In the genomic region with DNA sequence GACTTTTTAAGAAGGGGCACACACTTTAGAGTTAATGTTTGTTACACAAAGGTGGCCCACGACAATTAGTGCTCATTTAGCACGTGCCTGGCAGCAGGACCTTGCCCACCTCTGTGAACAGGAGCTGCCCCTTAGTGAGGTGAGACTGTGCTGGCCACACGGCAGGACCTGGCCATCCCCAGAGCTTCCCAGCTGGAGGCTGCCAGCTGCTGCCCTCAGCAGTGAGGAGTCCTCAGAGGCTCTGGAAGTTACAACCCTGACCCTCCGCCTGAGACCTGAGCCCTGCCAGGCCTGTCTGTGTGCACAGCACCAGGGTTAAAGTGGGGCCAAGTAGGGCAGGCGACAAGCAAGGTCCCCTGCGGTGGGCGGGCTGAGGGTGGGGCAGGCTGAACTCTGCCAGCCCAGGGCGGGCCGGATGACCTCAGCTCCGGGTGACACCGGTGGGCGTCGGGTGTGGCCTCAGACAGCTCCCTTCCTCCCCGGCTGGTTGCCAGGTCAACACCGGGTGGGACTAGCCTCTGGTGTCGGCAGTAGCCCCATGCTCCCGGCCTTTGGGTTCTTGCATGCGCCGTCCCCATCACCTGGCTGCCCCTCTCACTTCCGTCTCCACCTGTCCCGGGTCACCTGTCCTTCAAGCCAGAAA, we compare ENCODE assay signal across 8 cellular contexts. TPM values are rescaled to one million over a fixed set of nuclear protein-coding genes. Genes with fewer than 3 reads are reported as not detected.
DNase-seq lines count a peak whose midpoint lies in the region; ATAC-seq, FAIRE-seq and TF ChIP-seq lines count a peak whose summit lies in the region.

No MANE protein-coding gene starts in this region.

- H3K4me2 ChIP-seq in K562 (ENCODE audit: insufficient read depth, low read length), result peak overlapping the region; percentile 65; the same call in 1 of the 2 replicates

- no TSS peak for BruUV-seq in K562 (replicated peaks; lab: Mats Ljungman, UMichigan)

- peak; percentile 49 for ATAC-seq in K562
- no peak for ATAC-seq in GM18867 (IDR thresholded peaks at IDR 0.05; ENCODE audit: unreplicated experiment)
- no peak for ATAC-seq in GM21737 (IDR thresholded peaks at IDR 0.05; ENCODE audit: unreplicated experiment)

- no peak for TF ChIP-seq EP300 in K562 (IDR thresholded peaks at IDR 0.05; ENCODE audit: low read length)

- CTCF ChIA-PET in K562 (lab: Yijun Ruan, JAX; ENCODE audit: low intra/inter-chr PET ratio), result interaction anchor here (0.6 to 1.9 kb wide), 4 partner anchors 33 to 445 kb away, joined by 3 to 11 read pairs (median 4); no protein-coding TSS in a partner anchor

- H3K27ac ChIP-seq in K562 (ENCODE audit: extremely low read depth, low read depth, low read length) (no peak overlapping the region), liver (ENCODE audit: low read depth in 1 of 2, low read length in 2 of 2) (peak overlapping the region in 1 of 2 donors; percentile 31), uterus (peak overlapping the region; percentile 55 to 73)

- TF ChIP-seq RAD21 in K562 (CRISPR knock-in tag; conservative IDR thresholded peaks at IDR 0.05 in 1 of 2, IDR thresholded peaks at IDR 0.05 in 1 of 2) (no peak), liver (IDR thresholded peaks at IDR 0.05) (no peak)

- no peaks in the 10 kb centered on the region for H3K9me1 ChIP-seq in K562 (ENCODE audit: control insufficient read depth, insufficient read depth, low read length)

- peak overlapping the region; percentile 83 for H2AFZ ChIP-seq in K562 (ENCODE audit: low read depth, low read length)

- H3K79me2 ChIP-seq in K562 (ENCODE audit: control insufficient read depth, insufficient read depth, low read length), result no peaks in the 10 kb centered on the region

- DNase-seq in 8988T, result peak; percentile 21
- DNase-seq in H7, result no peak
- peak; percentile 62 to 85 (median 80) for DNase-seq in K562 (ENCODE audit: extremely low read depth in 1 of 4, low spot score in 3 of 4)
- peak; percentile 59 to 69 for DNase-seq in uterus
- no peak for DNase-seq in head of caudate nucleus

- H3K27me3 ChIP-seq in H7 (ENCODE audit: control insufficient read depth, insufficient read depth, low read length) (peaks cover 6% of the 10 kb centered on the region), K562 (ENCODE audit: control insufficient read depth in 2 of 2, insufficient read depth in 2 of 2, low read length in 2 of 2) (no peaks in the 10 kb centered on the region), liver (ENCODE audit: control insufficient read depth in 4 of 4, insufficient read depth in 4 of 4, low read length in 3 of 4) (no peaks in the 10 kb centered on the region), uterus (no peaks in the 10 kb centered on the region)

- POLR2A ChIA-PET in K562 (lab: Yijun Ruan, JAX), result interaction anchor here (0.6 to 1.2 kb wide), 3 partner anchors 14 to 215 kb away, joined by 3 read pairs; no protein-coding TSS in a partner anchor

- H3K4me1 ChIP-seq in K562 (replicated peaks in 1 of 2; ENCODE audit: control insufficient read depth in 2 of 2, insufficient read depth in 2 of 2, low read length in 2 of 2) (peaks cover 3 to 60% of the 10 kb centered on the region in 2 experiments; a peak in 4 of 5 replicates), liver (ENCODE audit: control insufficient read depth in 4 of 4, insufficient read depth in 4 of 4, low read length in 3 of 4) (peaks cover 0 to 12% (median 7%) of the 10 kb centered on the region in 4 donors), uterus (peaks cover 0 to 11% of the 10 kb centered on the region in 2 donors)

- FAIRE-seq in K562 (lab: Jason Lieb, UNC), result peak; percentile 29

- intact Hi-C loops in K562 (cut with micrococcal nuclease) (loop anchor here (2.0 to 10.0 kb wide), 2 partner anchors 66 to 470 kb away; no protein-coding TSS in a partner anchor), uterus (cut with DNase I; ENCODE audit: low total_unique reads) (no loop called here), head of caudate nucleus (cut with DNase I) (no loop called here)

- no peak for TF ChIP-seq POLR2A in K562 (conservative IDR thresholded peaks at IDR 0.05)
- TF ChIP-seq POLR2A in uterus (IDR thresholded peaks at IDR 0.05), result no peak

- in situ Hi-C loops in K562 (cut with MboI), result loop anchor here (5.0 kb wide), 1 partner anchor 212 kb away; no protein-coding TSS in a partner anchor

- no peaks in the 10 kb centered on the region for H4K20me1 ChIP-seq in K562 (replicated peaks; ENCODE audit: control insufficient read depth, insufficient read depth, low read length)

- H3K36me3 ChIP-seq in H7 (replicated peaks; ENCODE audit: control insufficient read depth, insufficient read depth, low read length), result no peaks in the 10 kb centered on the region
- no peaks in the 10 kb centered on the region for H3K36me3 ChIP-seq in K562 (ENCODE audit: control insufficient read depth, insufficient read depth, low read length)
- no peaks in the 10 kb centered on the region for H3K36me3 ChIP-seq in liver (ENCODE audit: control insufficient read depth in 4 of 4, insufficient read depth in 3 of 4, low read depth in 1 of 4, low read length in 3 of 4)
- H3K36me3 ChIP-seq in uterus, result no peaks in the 10 kb centered on the region

- H3K4me3 ChIP-seq in H7 (ENCODE audit: insufficient read depth, low read depth, low read length) (peak overlapping the region; percentile 64), K562 (peak overlapping the region; percentile 44), liver (ENCODE audit: low read depth in 1 of 3, low read length in 3 of 3) (peak overlapping the region in 2 of 3 donors; percentile 39 to 49), uterus (peak overlapping the region in 1 of 2 donors; percentile 27)

- TF ChIP-seq CTCF in K562 (IDR thresholded peaks at IDR 0.05 in 2 of 3, conservative IDR thresholded peaks at IDR 0.05 in 1 of 3; ENCODE audit: insufficient read depth in 2 of 3, low read depth in 1 of 3, low read length in 3 of 3) (no peak), liver (IDR thresholded peaks at IDR 0.05; ENCODE audit: low read depth, low read length, missing input control) (no peak), uterus (IDR thresholded peaks at IDR 0.05) (no peak)

- H3K9me3 ChIP-seq in K562 (replicated peaks; ENCODE audit: control insufficient read depth, insufficient read depth, low read depth, low read length), result no peaks in the 10 kb centered on the region
- H3K9me3 ChIP-seq in liver (ENCODE audit: control insufficient read depth in 4 of 4, low read length in 3 of 4), result no peaks in the 10 kb centered on the region
- no peaks in the 10 kb centered on the region for H3K9me3 ChIP-seq in uterus

- 8% methylated on average over 2 of the region's 21 CpGs for WGBS in K562 (ENCODE audit: insufficient coverage, low coverage, missing lambda C conversion rate)
- 13% methylated on average over 21 of the region's 21 CpGs for WGBS in liver

- peak overlapping the region; percentile 47 to 92; a peak in 3 of 4 replicates for H3K9ac ChIP-seq in K562 (ENCODE audit: insufficient read depth in 1 of 2, low read depth in 2 of 2, low read length in 2 of 2)
- H3K9ac ChIP-seq in liver (ENCODE audit: low read depth in 1 of 2, low read length in 2 of 2), result no peak overlapping the region

RNA-seq across cellular contexts. Expression of gene LBHD2, which starts 9.2 kb away (rescaled TPM):
- not detected in 2 replicates for total RNA-seq in H7 (2014; rRNA removed; shearing (Covaris generic))
- total RNA-seq in K562 (2011; cell fraction: chromatin; rRNA removed; ENCODE audit: low replicate concordance), result not detected in 2 replicates
- total RNA-seq in K562 (2011; cell fraction: nucleolus; rRNA removed), result not detected in 2 replicates
- total RNA-seq in K562 (2011; cell fraction: nucleoplasm; rRNA removed), result not detected in 2 replicates
- total RNA-seq in K562 (2014; rRNA removed) (not detected in 2 replicates), K562 (2014; rRNA removed; fragmentation: Illumina TruSeq; extraction: Trizol) (not detected in 2 replicates), K562 (2015; rRNA removed; fragmentation: Illumina TruSeq; extraction: Trizol) (not detected in 2 replicates), K562 (2021) (not detected in 2 replicates), liver (under 1 TPM in 1 of 2 donors, not detected in 1; 0.47 TPM), uterus (not detected)
- polyA plus RNA-seq in K562 (2011; rRNA removed) (not detected in 2 replicates), K562 (2014; fragmentation: Illumina TruSeq; extraction: Trizol) (not detected in 2 replicates), K562 (2014; fragmentation: Nextera tagmentation; extraction: Ambion mirVana) (not detected), K562 (2014; rRNA removed) (not detected in 2 replicates), liver (under 1 TPM in 1 of 2 donors, not detected in 1; 0.53 TPM)
- polyA plus RNA-seq in K562 (2011; cell fraction: cytosol; rRNA removed), result 0.30 TPM in 1 of 2 replicates, not detected in the other
- polyA plus RNA-seq in K562 (2011; cell fraction: nucleus; rRNA removed), result not detected in 2 replicates
- not detected in 2 replicates for polyA plus RNA-seq in K562 (2012)
- not detected in 2 replicates for polyA minus RNA-seq in K562 (2011; rRNA and poly(A)+ RNA removed)
- polyA minus RNA-seq in K562 (2011; cell fraction: cytosol; rRNA and poly(A)+ RNA removed), result not detected in 2 replicates
- polyA minus RNA-seq in K562 (2011; cell fraction: nucleus; rRNA and poly(A)+ RNA removed), result not detected in 2 replicates

RNA-seq across cellular contexts. Expression of gene CDC42BPB, which starts 17.5 kb away (rescaled TPM):
- 56.1 and 59.8 TPM in 2 replicates for total RNA-seq in H7 (2014; rRNA removed; shearing (Covaris generic))
- 119 and 196 TPM in 2 replicates for total RNA-seq in K562 (2011; cell fraction: chromatin; rRNA removed; ENCODE audit: low replicate concordance)
- 64.6 and 73.0 TPM in 2 replicates for total RNA-seq in K562 (2011; cell fraction: nucleolus; rRNA removed)
- 59.7 and 71.4 TPM in 2 replicates for total RNA-seq in K562 (2011; cell fraction: nucleoplasm; rRNA removed)
- total RNA-seq in K562 (2014; rRNA removed), result 12.6 and 15.1 TPM in 2 replicates
- total RNA-seq in K562 (2014; rRNA removed; fragmentation: Illumina TruSeq; extraction: Trizol), result 8.8 and 9.0 TPM in 2 replicates
- total RNA-seq in K562 (2015; rRNA removed; fragmentation: Illumina TruSeq; extraction: Trizol), result 8.7 and 9.7 TPM in 2 replicates
- 19.6 and 24.3 TPM in 2 replicates for total RNA-seq in K562 (2021)
- polyA plus RNA-seq in K562 (2011; rRNA removed), result 19.5 and 22.9 TPM in 2 replicates
- 11.9 and 18.9 TPM in 2 replicates for polyA plus RNA-seq in K562 (2011; cell fraction: cytosol; rRNA removed)
- 48.6 and 73.5 TPM in 2 replicates for polyA plus RNA-seq in K562 (2011; cell fraction: nucleus; rRNA removed)
- 17.6 and 18.7 TPM in 2 replicates for polyA plus RNA-seq in K562 (2012)
- 16.5 and 17.0 TPM in 2 replicates for polyA plus RNA-seq in K562 (2014; fragmentation: Illumina TruSeq; extraction: Trizol)
- under 1 TPM; 0.07 to 0.25 TPM for polyA plus RNA-seq in K562 (2014; fragmentation: Nextera tagmentation; extraction: Ambion mirVana)
- polyA plus RNA-seq in K562 (2014; rRNA removed), result 13.9 and 15.0 TPM in 2 replicates
- 18.5 and 26.6 TPM in 2 replicates for polyA minus RNA-seq in K562 (2011; rRNA and poly(A)+ RNA removed)
- 21.0 and 21.4 TPM in 2 replicates for polyA minus RNA-seq in K562 (2011; cell fraction: cytosol; rRNA and poly(A)+ RNA removed)
- polyA minus RNA-seq in K562 (2011; cell fraction: nucleus; rRNA and poly(A)+ RNA removed), result 22.5 and 33.5 TPM in 2 replicates
- total RNA-seq in liver, result 10 to 100 TPM; 35.2 to 78.7 TPM
- polyA plus RNA-seq in liver, result 10 to 100 TPM in 1 of 2 donors, 1 to 10 TPM in 1; 4.1 to 24.3 TPM
- 100 to 1,000 TPM in 2 of 4 donors, 10 to 100 TPM in 2; 80.6 to 157 (median 118) TPM for total RNA-seq in uterus

RNA-seq across cellular contexts. Expression of gene EXOC3L4, which starts 19.7 kb away (rescaled TPM):
- total RNA-seq in H7 (2014; rRNA removed; shearing (Covaris generic)), result 0.21 TPM in 1 of 2 replicates, not detected in the other
- total RNA-seq in K562 (2011; cell fraction: chromatin; rRNA removed; ENCODE audit: low replicate concordance), result 7.7 and 24.3 TPM in 2 replicates
- total RNA-seq in K562 (2011; cell fraction: nucleolus; rRNA removed), result 22.4 and 23.0 TPM in 2 replicates
- 13.8 and 17.9 TPM in 2 replicates for total RNA-seq in K562 (2011; cell fraction: nucleoplasm; rRNA removed)
- total RNA-seq in K562 (2014; rRNA removed) (3.5 and 5.6 TPM in 2 replicates), K562 (2014; rRNA removed; fragmentation: Illumina TruSeq; extraction: Trizol) (0.33 TPM in 1 of 2 replicates, not detected in the other), K562 (2015; rRNA removed; fragmentation: Illumina TruSeq; extraction: Trizol) (0.83 and 1.6 TPM in 2 replicates), K562 (2021) (5.4 and 6.7 TPM in 2 replicates), liver (10 to 100 TPM; 46.8 to 77.8 TPM), uterus (1 to 10 TPM in 1 of 4 donors, under 1 TPM in 2, not detected in 1; under 0.01 to 5.6 (median 0.41) TPM)
- polyA plus RNA-seq in K562 (2011; rRNA removed) (1.1 and 2.0 TPM in 2 replicates), K562 (2014; fragmentation: Illumina TruSeq; extraction: Trizol) (0.25 and 0.97 TPM in 2 replicates), K562 (2014; fragmentation: Nextera tagmentation; extraction: Ambion mirVana) (under 1 TPM in 1 of 2 experiments, not detected in 1; 0.10 TPM), K562 (2014; rRNA removed) (6.2 and 11.7 TPM in 2 replicates), liver (10 to 100 TPM; 24.0 to 26.6 TPM)
- 1.6 and 3.7 TPM in 2 replicates for polyA plus RNA-seq in K562 (2011; cell fraction: cytosol; rRNA removed)
- 8.4 and 18.9 TPM in 2 replicates for polyA plus RNA-seq in K562 (2011; cell fraction: nucleus; rRNA removed)
- polyA plus RNA-seq in K562 (2012), result 1.8 and 2.2 TPM in 2 replicates
- polyA minus RNA-seq in K562 (2011; rRNA and poly(A)+ RNA removed), result 0.21 TPM in 1 of 2 replicates, not detected in the other
- polyA minus RNA-seq in K562 (2011; cell fraction: cytosol; rRNA and poly(A)+ RNA removed), result 2.5 and 2.9 TPM in 2 replicates
- 3.1 and 5.0 TPM in 2 replicates for polyA minus RNA-seq in K562 (2011; cell fraction: nucleus; rRNA and poly(A)+ RNA removed)

RNA-seq across cellular contexts. Expression of gene TNFAIP2, which starts 48.4 kb away (rescaled TPM):
- total RNA-seq in H7 (2014; rRNA removed; shearing (Covaris generic)), result 30.1 and 38.7 TPM in 2 replicates
- total RNA-seq in K562 (2011; cell fraction: chromatin; rRNA removed; ENCODE audit: low replicate concordance), result 31.9 and 75.4 TPM in 2 replicates
- total RNA-seq in K562 (2011; cell fraction: nucleolus; rRNA removed), result 55.1 and 66.9 TPM in 2 replicates
- total RNA-seq in K562 (2011; cell fraction: nucleoplasm; rRNA removed), result 38.6 and 39.3 TPM in 2 replicates
- total RNA-seq in K562 (2014; rRNA removed), result 39.5 and 46.0 TPM in 2 replicates
- 20.8 and 23.7 TPM in 2 replicates for total RNA-seq in K562 (2014; rRNA removed; fragmentation: Illumina TruSeq; extraction: Trizol)
- 68.6 and 70.2 TPM in 2 replicates for total RNA-seq in K562 (2015; rRNA removed; fragmentation: Illumina TruSeq; extraction: Trizol)
- 52.7 and 61.2 TPM in 2 replicates for total RNA-seq in K562 (2021)
- polyA plus RNA-seq in K562 (2011; rRNA removed), result 22.6 and 35.4 TPM in 2 replicates
- 30.5 and 40.8 TPM in 2 replicates for polyA plus RNA-seq in K562 (2011; cell fraction: cytosol; rRNA removed)
- polyA plus RNA-seq in K562 (2011; cell fraction: nucleus; rRNA removed), result 171 and 203 TPM in 2 replicates
- 33.8 and 69.4 TPM in 2 replicates for polyA plus RNA-seq in K562 (2012)
- 42.7 and 59.7 TPM in 2 replicates for polyA plus RNA-seq in K562 (2014; fragmentation: Illumina TruSeq; extraction: Trizol)
- 10 to 100 TPM; 44.6 to 49.7 TPM for polyA plus RNA-seq in K562 (2014; fragmentation: Nextera tagmentation; extraction: Ambion mirVana)
- 47.6 and 63.5 TPM in 2 replicates for polyA plus RNA-seq in K562 (2014; rRNA removed)
- polyA minus RNA-seq in K562 (2011; rRNA and poly(A)+ RNA removed), result 8.9 and 13.3 TPM in 2 replicates
- 25.6 and 31.0 TPM in 2 replicates for polyA minus RNA-seq in K562 (2011; cell fraction: cytosol; rRNA and poly(A)+ RNA removed)
- polyA minus RNA-seq in K562 (2011; cell fraction: nucleus; rRNA and poly(A)+ RNA removed), result 17.0 and 18.2 TPM in 2 replicates
- 10 to 100 TPM; 25.0 to 32.0 TPM for total RNA-seq in liver
- 10 to 100 TPM in 1 of 2 donors, 1 to 10 TPM in 1; 8.9 to 19.8 TPM for polyA plus RNA-seq in liver
- 10 to 100 TPM; 29.4 to 81.4 (median 60.6) TPM for total RNA-seq in uterus

Comparison
In these comparisons a context has a peak if more than half of its experiments do, and no peak if none do; other contexts are left out.
1. DNase-seq: peak in 8988T (single experiment), K562 (4 of 4) and uterus (2 of 2); none in H7 (single experiment) and head of caudate nucleus (0 of 42).
2. H3K9ac ChIP-seq: peak in K562 (2 of 2); none in liver (0 of 2).